Comparison of ENCODE assay signal across 11 cellular contexts in the genomic region with DNA sequence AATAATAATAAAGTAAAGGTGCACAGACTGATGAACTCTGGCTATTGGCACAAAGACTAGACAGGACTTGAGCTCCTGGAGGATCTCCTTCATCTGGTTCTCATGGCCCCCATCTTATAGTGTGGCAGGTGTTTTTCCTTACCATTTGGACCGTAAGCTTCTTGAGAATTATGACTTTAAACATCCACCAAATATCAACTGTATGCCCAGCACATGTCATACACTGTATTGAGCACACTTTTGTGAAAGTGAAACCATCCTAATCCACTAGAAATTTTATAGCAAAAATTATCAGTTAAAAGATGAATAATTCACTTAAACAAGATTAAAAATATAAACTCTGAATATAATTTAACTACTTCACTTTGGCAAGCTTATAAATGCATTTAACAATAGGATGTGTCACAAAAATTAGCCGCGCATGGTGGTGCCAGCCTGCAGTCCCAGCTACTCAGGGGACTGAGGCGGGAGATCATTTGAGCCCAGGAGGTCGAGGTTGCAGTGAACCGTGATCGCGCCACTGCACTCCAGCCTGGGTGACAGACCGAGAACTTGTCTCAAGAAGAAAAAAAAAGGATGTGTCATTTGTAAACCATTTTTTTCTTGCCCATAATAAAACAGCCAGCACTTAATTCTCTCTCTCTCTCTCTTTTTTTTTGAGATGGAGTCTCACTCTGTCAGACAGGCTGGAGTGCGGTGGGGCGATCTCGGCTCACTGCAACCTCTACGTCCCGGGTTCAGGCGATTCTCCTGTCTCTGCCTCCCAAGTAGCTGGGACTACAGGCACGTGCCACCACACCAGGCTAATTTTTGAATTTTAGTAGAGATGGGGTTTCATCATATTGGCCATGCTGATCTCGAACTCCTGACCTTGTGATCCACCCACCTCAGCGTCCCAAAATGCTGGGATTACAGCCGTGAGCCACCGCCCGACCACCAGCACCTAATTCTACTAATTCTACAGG. TPM values are rescaled to one million over a fixed set of nuclear protein-coding genes. Genes with fewer than 3 reads are reported as not detected.
A peak's percentile ranks its signal among the peaks of the same experiment; 100 is the strongest.
DNase-seq lines count a peak whose midpoint lies in the region; ATAC-seq and TF ChIP-seq lines count a peak whose summit lies in the region.
"Had no signal": no experiment of that assay in that cellular context is flagged by ENCODE, and none has a peak within 500 bp of the region (broad histone marks: within the 10 kb centered on the region; RNA-seq: fewer than 3 reads in every experiment).

No MANE protein-coding gene starts in this region.

- peak overlapping the region; percentile 63 for H3K4me3 ChIP-seq in CD4-positive, CD25-positive, alpha-beta regulatory T cell (ENCODE audit: low read depth, low read length)
- H3K4me3 ChIP-seq in hepatocyte (no peak overlapping the region), foreskin fibroblast (ENCODE audit: low read depth in 1 of 2, low read length in 2 of 2) (no peak overlapping the region), HAP-1 (no peak overlapping the region)
- H3K4me3 ChIP-seq: lung had no signal

- peak overlapping the region; percentile 79 to 91 (median 83) for H3K27ac Mint-ChIP-seq in CD4-positive, CD25-positive, alpha-beta regulatory T cell
- H3K27ac Mint-ChIP-seq in progenitor cell of endocrine pancreas = no peak overlapping the region

- peak in 1 of 3 donors; percentile 44 for DNase-seq in CD4-positive, CD25-positive, alpha-beta regulatory T cell
- peak; percentile 75 for DNase-seq in activated effector memory CD4-positive, alpha-beta T cell treated with anti-CD3 and anti-CD28 coated beads, Interleukin-2, amount 50 U/mL, for 16 hours
- DNase-seq in hepatocyte (ENCODE audit: low spot score) = no peak
- DNase-seq in foreskin fibroblast = no peak
- DNase-seq in progenitor cell of endocrine pancreas (ENCODE audit: low spot score, unreplicated experiment) = no peak
- DNase-seq in HAP-1 (ENCODE audit: low spot score in 2 of 2) = no peak
- DNase-seq: activated CD4-positive, CD25-positive, alpha-beta regulatory T cell; Calu3 had no signal

- H3K36me3 Mint-ChIP-seq in CD4-positive, CD25-positive, alpha-beta regulatory T cell = peaks cover 7% of the 10 kb centered on the region
- no peaks in the 10 kb centered on the region for H3K36me3 Mint-ChIP-seq in progenitor cell of endocrine pancreas (ENCODE audit: insufficient read depth)

- H3K9me3 Mint-ChIP-seq in CD4-positive, CD25-positive, alpha-beta regulatory T cell = no peaks in the 10 kb centered on the region
- no peaks in the 10 kb centered on the region for H3K9me3 Mint-ChIP-seq in progenitor cell of endocrine pancreas (ENCODE audit: low read depth)

- H3K27ac ChIP-seq in CD4-positive, CD25-positive, alpha-beta regulatory T cell (ENCODE audit: insufficient read depth, low read length, poor library complexity, severe bottlenecking) = peak overlapping the region; percentile 42
- H3K27ac ChIP-seq in hepatocyte = no peak overlapping the region

- no peak for TF ChIP-seq CTCF in hepatocyte (IDR thresholded peaks at IDR 0.05; ENCODE audit: poor library complexity)
- TF ChIP-seq CTCF in foreskin fibroblast (IDR thresholded peaks at IDR 0.05; ENCODE audit: low read depth, low read length) = no peak
- TF ChIP-seq CTCF in progenitor cell of endocrine pancreas (IDR thresholded peaks at IDR 0.05; ENCODE audit: unreplicated experiment) = no peak

- 94% methylated on average over 21 of the region's 21 CpGs for WGBS in hepatocyte (ENCODE audit: low lambda C conversion rate, missing lambda C conversion rate)

- H3K27me3 ChIP-seq in CD4-positive, CD25-positive, alpha-beta regulatory T cell (ENCODE audit: control insufficient read depth, insufficient read depth, low read length) = no peaks in the 10 kb centered on the region
- no peaks in the 10 kb centered on the region for H3K27me3 ChIP-seq in hepatocyte
- H3K27me3 ChIP-seq in HAP-1 (ENCODE audit: low read depth) = no peaks in the 10 kb centered on the region

- peaks cover 99% of the 10 kb centered on the region for H3K79me2 ChIP-seq in hepatocyte

- ATAC-seq in CD4-positive, CD25-positive, alpha-beta regulatory T cell (ENCODE audit: low read depth in 2 of 2) = peak in 1 of 2 donors; percentile 34
- peak; percentile 46 for ATAC-seq in GM19328 (IDR thresholded peaks at IDR 0.05; ENCODE audit: unreplicated experiment)
- ATAC-seq in HG03280 (IDR thresholded peaks at IDR 0.05; ENCODE audit: unreplicated experiment) = peak; percentile 48

- H3K4me3 Mint-ChIP-seq in CD4-positive, CD25-positive, alpha-beta regulatory T cell = peak overlapping the region; percentile 43 to 87 (median 67)
- H3K4me3 Mint-ChIP-seq in progenitor cell of endocrine pancreas (ENCODE audit: low read depth) = no peak overlapping the region

- H3K9me2 ChIP-seq in hepatocyte (replicated peaks; ENCODE audit: insufficient read depth) = no peaks in the 10 kb centered on the region

- no peaks in the 10 kb centered on the region for H3K27me3 Mint-ChIP-seq in CD4-positive, CD25-positive, alpha-beta regulatory T cell
- H3K27me3 Mint-ChIP-seq in progenitor cell of endocrine pancreas = peaks cover 2% of the 10 kb centered on the region

- no peaks in the 10 kb centered on the region for H3K36me3 ChIP-seq in CD4-positive, CD25-positive, alpha-beta regulatory T cell (ENCODE audit: control insufficient read depth, insufficient read depth, low read length)
- H3K36me3 ChIP-seq in hepatocyte (replicated peaks; ENCODE audit: insufficient read depth, low read depth) = no peaks in the 10 kb centered on the region
- H3K36me3 ChIP-seq in HAP-1 (replicated peaks) = no peaks in the 10 kb centered on the region

- H3K9me3 ChIP-seq in CD4-positive, CD25-positive, alpha-beta regulatory T cell (ENCODE audit: control insufficient read depth in 2 of 2, low read length in 2 of 2) = no peaks in the 10 kb centered on the region
- H3K9me3 ChIP-seq in hepatocyte (ENCODE audit: low read depth) (no peaks in the 10 kb centered on the region), HAP-1 (no peaks in the 10 kb centered on the region)

- H4K20me1 ChIP-seq in hepatocyte (ENCODE audit: insufficient read depth, poor library complexity, severe bottlenecking) = peaks cover 20% of the 10 kb centered on the region

- no peak overlapping the region for H2AFZ ChIP-seq in hepatocyte

- in situ Hi-C loops in HAP-1 (cut with MboI; ENCODE audit: low sequenced_read_pairs) = no loop called here

- peaks cover 62 to 91% (median 79%) of the 10 kb centered on the region in 4 donors for H3K4me1 Mint-ChIP-seq in CD4-positive, CD25-positive, alpha-beta regulatory T cell
- peaks cover 23% of the 10 kb centered on the region for H3K4me1 Mint-ChIP-seq in progenitor cell of endocrine pancreas (ENCODE audit: low read depth)

- peaks cover 81% of the 10 kb centered on the region for H3K4me1 ChIP-seq in CD4-positive, CD25-positive, alpha-beta regulatory T cell (ENCODE audit: control insufficient read depth, insufficient read depth, low read length, poor library complexity, severe bottlenecking)
- H3K4me1 ChIP-seq in hepatocyte (ENCODE audit: insufficient read depth) = peaks cover 5% of the 10 kb centered on the region
- no peaks in the 10 kb centered on the region for H3K4me1 ChIP-seq in HAP-1

- H3K4me2 ChIP-seq in hepatocyte = no peak overlapping the region

RNA-seq across cellular contexts. Expression of gene HIVEP2, which starts 9.1 kb away (rescaled TPM):
- total RNA-seq in CD4-positive, CD25-positive, alpha-beta regulatory T cell = 76.7 TPM
- polyA plus RNA-seq in CD4-positive, CD25-positive, alpha-beta regulatory T cell = 10 to 100 TPM in 3 of 4 donors, 1 to 10 TPM in 1; 9.7 to 12.5 (median 11.8) TPM
- total RNA-seq in hepatocyte (9.4 TPM in 2 replicates), progenitor cell of endocrine pancreas (9.7 and 11.8 TPM in 2 replicates)
- polyA plus RNA-seq in hepatocyte = 3.3 and 3.9 TPM in 2 replicates
